In the genomic region with DNA sequence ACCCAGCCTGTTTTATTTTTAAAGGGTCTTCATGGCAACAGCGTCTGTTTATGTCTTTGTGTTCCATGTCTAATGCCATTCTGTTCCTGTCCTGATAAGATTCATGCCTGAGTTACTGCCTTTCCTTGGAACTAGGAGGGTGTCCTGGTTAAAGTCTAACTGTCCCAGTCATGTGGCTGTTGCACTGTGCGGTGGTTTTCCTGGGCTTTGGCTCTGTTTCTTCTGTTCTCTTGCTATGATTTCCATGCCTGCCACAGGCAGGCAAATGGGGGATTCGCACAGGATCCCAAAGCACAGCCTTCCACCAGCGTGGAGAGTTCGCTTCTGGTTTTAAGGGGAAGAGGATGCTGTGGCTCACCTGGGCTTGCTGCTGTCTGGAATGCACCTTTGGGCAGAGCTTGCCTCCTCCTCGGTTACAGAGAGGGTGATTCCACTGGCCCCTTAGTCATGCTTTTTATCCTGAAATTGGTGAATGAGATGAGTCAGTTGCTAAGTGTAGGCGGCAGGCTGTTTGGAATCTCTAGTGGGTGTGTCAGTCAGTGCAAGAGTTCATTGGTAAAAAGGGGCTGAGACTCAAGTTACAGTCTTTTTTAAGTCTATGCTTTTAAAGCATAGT, we compare ENCODE assay signal across 1 cellular context.
TF ChIP-seq lines count a peak whose summit lies in the region.

No MANE protein-coding gene starts in this region.

TF ChIP-seq in HEK293, 187 proteins besides CTCF, POLR2A, EP300 and RAD21 (continued from another document):
- TF ChIP-seq, protein P1, sequence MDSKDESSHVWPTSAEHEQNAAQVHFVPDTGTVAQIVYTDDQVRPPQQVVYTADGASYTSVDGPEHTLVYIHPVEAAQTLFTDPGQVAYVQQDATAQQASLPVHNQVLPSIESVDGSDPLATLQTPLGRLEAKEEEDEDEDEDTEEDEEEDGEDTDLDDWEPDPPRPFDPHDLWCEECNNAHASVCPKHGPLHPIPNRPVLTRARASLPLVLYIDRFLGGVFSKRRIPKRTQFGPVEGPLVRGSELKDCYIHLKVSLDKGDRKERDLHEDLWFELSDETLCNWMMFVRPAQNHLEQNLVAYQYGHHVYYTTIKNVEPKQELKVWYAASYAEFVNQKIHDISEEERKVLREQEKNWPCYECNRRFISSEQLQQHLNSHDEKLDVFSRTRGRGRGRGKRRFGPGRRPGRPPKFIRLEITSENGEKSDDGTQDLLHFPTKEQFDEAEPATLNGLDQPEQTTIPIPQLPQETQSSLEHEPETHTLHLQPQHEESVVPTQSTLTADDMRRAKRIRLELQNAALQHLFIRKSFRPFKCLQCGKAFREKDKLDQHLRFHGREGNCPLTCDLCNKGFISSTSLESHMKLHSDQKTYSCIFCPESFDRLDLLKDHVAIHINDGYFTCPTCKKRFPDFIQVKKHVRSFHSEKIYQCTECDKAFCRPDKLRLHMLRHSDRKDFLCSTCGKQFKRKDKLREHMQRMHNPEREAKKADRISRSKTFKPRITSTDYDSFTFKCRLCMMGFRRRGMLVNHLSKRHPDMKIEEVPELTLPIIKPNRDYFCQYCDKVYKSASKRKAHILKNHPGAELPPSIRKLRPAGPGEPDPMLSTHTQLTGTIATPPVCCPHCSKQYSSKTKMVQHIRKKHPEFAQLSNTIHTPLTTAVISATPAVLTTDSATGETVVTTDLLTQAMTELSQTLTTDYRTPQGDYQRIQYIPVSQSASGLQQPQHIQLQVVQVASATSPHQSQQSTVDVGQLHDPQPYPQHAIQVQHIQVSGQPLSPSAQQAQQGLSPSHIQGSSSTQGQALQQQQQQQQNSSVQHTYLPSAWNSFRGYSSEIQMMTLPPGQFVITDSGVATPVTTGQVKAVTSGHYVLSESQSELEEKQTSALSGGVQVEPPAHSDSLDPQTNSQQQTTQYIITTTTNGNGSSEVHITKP (tag by site-specific recombination; IDR thresholded peaks at IDR 0.05), result peak; percentile 52; the same call in 1 of the 2 replicates
- TF ChIP-seq ZNF155 (tag by site-specific recombination; IDR thresholded peaks at IDR 0.05) (no peak), SP7 (tag by site-specific recombination; IDR thresholded peaks at IDR 0.05) (peak; percentile 32; the same call in 1 of the 2 replicates)
